Comparison of ENCODE assay signal across 21 cellular contexts in the genomic region with DNA sequence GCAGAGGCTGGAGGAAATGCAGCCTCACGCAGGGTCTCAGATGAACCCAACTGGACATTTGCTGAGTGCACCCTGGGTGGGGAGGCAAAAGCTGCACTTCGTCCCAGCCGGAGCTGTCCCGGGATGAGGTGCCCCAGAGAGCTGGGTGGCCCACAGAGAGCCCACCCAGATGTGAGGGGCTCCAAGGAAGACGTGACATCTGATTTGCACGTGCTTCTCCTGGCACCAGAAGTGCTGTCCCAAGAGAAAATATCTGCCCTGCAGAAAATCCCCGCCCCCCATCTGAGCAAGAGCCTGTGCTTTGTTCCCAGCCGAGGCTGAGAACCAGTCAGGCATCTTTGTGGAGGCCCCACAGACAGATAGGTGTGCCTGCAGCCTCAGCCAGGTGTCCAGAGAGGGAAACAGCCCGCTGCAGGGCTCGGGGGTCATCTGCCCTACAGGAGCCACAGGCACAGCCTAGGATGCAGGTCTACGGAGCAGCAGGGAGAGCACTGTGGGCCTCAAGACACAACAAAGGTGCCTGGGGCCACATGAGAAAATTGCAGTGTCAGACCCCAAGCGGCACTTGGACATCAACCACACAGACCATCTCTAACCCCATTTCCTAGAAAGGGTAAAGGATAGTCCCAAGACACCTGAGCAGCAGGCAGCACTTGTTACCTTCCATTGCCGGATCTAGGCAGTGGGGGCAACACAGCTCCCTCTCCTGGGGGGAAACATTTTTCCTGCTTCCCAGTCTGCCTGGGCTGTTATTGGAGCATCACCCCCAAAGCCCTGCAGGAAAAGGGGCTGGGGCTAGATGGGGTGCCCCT. TPM values are rescaled to one million over a fixed set of nuclear protein-coding genes. Genes with fewer than 3 reads are reported as not detected.
DNase-seq lines count a peak whose midpoint lies in the region; ATAC-seq and TF ChIP-seq lines count a peak whose summit lies in the region.
"Had no signal": no experiment of that assay in that cellular context is flagged by ENCODE, and none has a peak within 500 bp of the region (broad histone marks: within the 10 kb centered on the region; RNA-seq: fewer than 3 reads in every experiment).

No MANE protein-coding gene starts in this region.

- H3K36me3 ChIP-seq in GM23338 (ENCODE audit: insufficient read depth), result no peaks in the 10 kb centered on the region
- no peaks in the 10 kb centered on the region for H3K36me3 ChIP-seq in endodermal cell (ENCODE audit: control insufficient read depth, insufficient read depth, low read length)
- H3K36me3 ChIP-seq: gastrocnemius medialis had no signal

- H3K9me3 Mint-ChIP-seq in GM23338 (no peaks in the 10 kb centered on the region), endodermal cell (no peaks in the 10 kb centered on the region)
- H3K9me3 Mint-ChIP-seq: activated CD8-positive, alpha-beta T cell treated with anti-CD3 and anti-CD28 coated beads for 36 hours; CD4-positive, alpha-beta memory T cell; naive thymus-derived CD8-positive, alpha-beta T cell had no signal

- intact Hi-C loops in posterior vena cava (cut with DNase I), result loop anchor here (5.0 to 10.0 kb wide), 4 partner anchors 158 to 618 kb away; partner anchors contain the start of gene MYL3 (in 1 of the 2)

- DNase-seq in activated effector memory CD4-positive, alpha-beta T cell treated with anti-CD3 and anti-CD28 coated beads, Interleukin-2, amount 50 U/mL, for 16 hours, result peak; percentile 45
- no peak for DNase-seq in activated effector memory CD4-positive, alpha-beta T cell treated with Interleukin-2 at 50 U/mL for 16 hours
- DNase-seq in GM23338 (ENCODE audit: low spot score) (peak; percentile 31), endodermal cell (peak; percentile 55), posterior vena cava (ENCODE audit: low spot score) (peak; percentile 69), activated gamma-delta T cell (lab: John Stamatoyannopoulos, UW) (no peak)
- DNase-seq: ACHN; activated CD8-positive, alpha-beta T cell treated with anti-CD3 and anti-CD28 coated beads for 36 hours; CD4-positive, alpha-beta memory T cell; DMS79 treated with DMSO at 0.1 percent for 48 hours; NCI-H1436; NCI-H226; stimulated activated naive CD4-positive, alpha-beta T cell had no signal

- no peaks in the 10 kb centered on the region for H3K79me2 ChIP-seq in GM23338 (replicated peaks; ENCODE audit: insufficient read depth)

- H3K9me2 ChIP-seq in GM23338 (ENCODE audit: insufficient read depth), result no peaks in the 10 kb centered on the region

- ATAC-seq in GM23338 (peak; percentile 9), HG03097 (IDR thresholded peaks at IDR 0.05; ENCODE audit: low FRiP score, unreplicated experiment) (no peak), GM21717 (IDR thresholded peaks at IDR 0.05; ENCODE audit: unreplicated experiment) (no peak)
- ATAC-seq: activated CD8-positive, alpha-beta T cell treated with anti-CD3 and anti-CD28 coated beads for 36 hours; gastrocnemius medialis; naive thymus-derived CD8-positive, alpha-beta T cell; psoas muscle had no signal

- H3K4me3 Mint-ChIP-seq in GM23338, result no peak overlapping the region
- no peak overlapping the region for H3K4me3 Mint-ChIP-seq in endodermal cell
- H3K4me3 Mint-ChIP-seq: activated CD8-positive, alpha-beta T cell treated with anti-CD3 and anti-CD28 coated beads for 36 hours; CD4-positive, alpha-beta memory T cell; naive thymus-derived CD8-positive, alpha-beta T cell had no signal

- H3K9me3 ChIP-seq in endodermal cell (ENCODE audit: control insufficient read depth, low read length), result no peaks in the 10 kb centered on the region
- H3K9me3 ChIP-seq: gastrocnemius medialis, psoas muscle had no signal

- H3K27me3 ChIP-seq in GM23338 (ENCODE audit: insufficient read depth), result peaks cover 8% of the 10 kb centered on the region
- peaks cover 9% of the 10 kb centered on the region for H3K27me3 ChIP-seq in endodermal cell (ENCODE audit: control insufficient read depth, insufficient read depth, low read length, poor library complexity, severe bottlenecking)
- H3K27me3 ChIP-seq: gastrocnemius medialis had no signal

- H3K4me1 ChIP-seq in GM23338 (ENCODE audit: insufficient read depth) (no peaks in the 10 kb centered on the region; the same call in 1 of the 2 replicates), endodermal cell (ENCODE audit: control insufficient read depth, insufficient read depth, low read length) (no peaks in the 10 kb centered on the region)

- no peaks in the 10 kb centered on the region for H4K20me1 ChIP-seq in GM23338 (replicated peaks; ENCODE audit: insufficient read depth)

- H3K27me3 Mint-ChIP-seq in GM23338 (ENCODE audit: insufficient read depth, low read depth, poor library complexity) (peaks cover 11% of the 10 kb centered on the region), endodermal cell (ENCODE audit: insufficient read depth) (peaks cover 14% of the 10 kb centered on the region)

- H3K4me1 Mint-ChIP-seq in GM23338, result peaks cover 10% of the 10 kb centered on the region; the same call in 2 of the 3 replicates
- H3K4me1 Mint-ChIP-seq in endodermal cell, result peaks cover 2% of the 10 kb centered on the region

- H2AFZ ChIP-seq in GM23338, result no peak overlapping the region

- no peak overlapping the region for H3K27ac Mint-ChIP-seq in GM23338
- H3K27ac Mint-ChIP-seq in endodermal cell, result no peak overlapping the region
- H3K27ac Mint-ChIP-seq: activated CD8-positive, alpha-beta T cell treated with anti-CD3 and anti-CD28 coated beads for 36 hours; naive thymus-derived CD8-positive, alpha-beta T cell had no signal

- 83 to 86% methylated on average over 10 to 13 of the region's 13 CpGs for WGBS in endodermal cell (ENCODE audit: insufficient coverage in 1 of 2, insufficient read length in 1 of 2), 2 experiments

- no peak overlapping the region for H3K4me2 ChIP-seq in GM23338

- peak; percentile 39 to 57 for TF ChIP-seq CTCF in GM23338 (conservative IDR thresholded peaks at IDR 0.05; ENCODE audit: low read depth in 2 of 2)
- peak; percentile 32 for TF ChIP-seq CTCF in endodermal cell (conservative IDR thresholded peaks at IDR 0.05)

- H3K36me3 Mint-ChIP-seq in GM23338 (ENCODE audit: low read depth), result no peaks in the 10 kb centered on the region
- no peaks in the 10 kb centered on the region for H3K36me3 Mint-ChIP-seq in endodermal cell (ENCODE audit: low read depth)

- no peak overlapping the region for H3K27ac ChIP-seq in GM23338 (ENCODE audit: low read depth)
- no peak overlapping the region for H3K27ac ChIP-seq in endodermal cell (ENCODE audit: low read depth, low read length)
- H3K27ac ChIP-seq: gastrocnemius medialis, psoas muscle had no signal

- no peaks in the 10 kb centered on the region for H3F3A ChIP-seq in GM23338 (replicated peaks; ENCODE audit: low read depth)

- no peak overlapping the region for H3K9ac ChIP-seq in endodermal cell (ENCODE audit: extremely low read depth, low read length, poor library complexity, severe bottlenecking)

- H3K4me3 ChIP-seq in GM23338, result no peak overlapping the region
- no peak overlapping the region for H3K4me3 ChIP-seq in endodermal cell (ENCODE audit: low read length)
- H3K4me3 ChIP-seq: gastrocnemius medialis, psoas muscle had no signal

TF ChIP-seq in GM23338, 12 proteins besides CTCF, POLR2A, EP300 and RAD21 (continues in another document):
- TF ChIP-seq EZH2 (IDR thresholded peaks at IDR 0.05; ENCODE audit: low read depth, unreplicated experiment), result no peak
- TF ChIP-seq EZH2phosphoT487 (IDR thresholded peaks at IDR 0.05; ENCODE audit: unreplicated experiment), result no peak
- TF ChIP-seq ZNF114 (CRISPR knock-in tag; IDR thresholded peaks at IDR 0.05), result no peak
- TF ChIP-seq NANOG (IDR thresholded peaks at IDR 0.05; ENCODE audit: borderline replicate concordance), result no peak
- no peak for TF ChIP-seq REST (IDR thresholded peaks at IDR 0.05; ENCODE audit: unreplicated experiment)
- TF ChIP-seq JUNB (IDR thresholded peaks at IDR 0.05; ENCODE audit: unreplicated experiment), result no peak

RNA-seq across cellular contexts. Expression of gene TMIE, which starts 5.8 kb away (rescaled TPM):
- total RNA-seq in GM23338 (2014; rRNA removed; shearing (Covaris generic)), result 0.16 and 1.2 TPM in 2 replicates
- 0.70 and 0.84 TPM in 2 replicates for polyA plus RNA-seq in GM23338 (2016; fragmentation: Nextera tagmentation; extraction: Ambion mirVana)
- total RNA-seq in endodermal cell, result 1 to 10 TPM; 1.0 to 1.1 TPM
- polyA plus RNA-seq in endodermal cell (2013, experiment 1 of 2), result 0.21 TPM
- 0.21 TPM for polyA plus RNA-seq in endodermal cell (2013, experiment 2 of 2)
- 1 to 10 TPM; 1.4 TPM for total RNA-seq in posterior vena cava
- total RNA-seq: epithelial cell of proximal tubule had no signal

RNA-seq across cellular contexts. Expression of gene PRSS50, which starts 10.7 kb away (rescaled TPM):
- total RNA-seq in GM23338 (2014; rRNA removed; shearing (Covaris generic)), result 1.4 and 1.5 TPM in 2 replicates
- 0.50 and 0.60 TPM in 2 replicates for polyA plus RNA-seq in GM23338 (2016; fragmentation: Nextera tagmentation; extraction: Ambion mirVana)
- 1 to 10 TPM; 1.2 to 4.4 TPM for total RNA-seq in endodermal cell
- polyA plus RNA-seq in endodermal cell (2013, experiment 1 of 2), result 0.43 TPM
- 0.62 TPM for polyA plus RNA-seq in endodermal cell (2013, experiment 2 of 2)
- total RNA-seq in posterior vena cava, result not detected
- total RNA-seq: activated CD8-positive, alpha-beta T cell treated with anti-CD3 and anti-CD28 coated beads for 36 hours; CD4-positive, alpha-beta memory T cell; dermis blood vessel endothelial cell; epithelial cell of proximal tubule; gastrocnemius medialis; lung microvascular endothelial cell; naive thymus-derived CD8-positive, alpha-beta T cell had no signal
- polyA plus RNA-seq: CD4-positive, alpha-beta memory T cell had no signal

RNA-seq across cellular contexts. Expression of gene ALS2CL, which starts 13.5 kb away (rescaled TPM):
- total RNA-seq in GM23338 (2014; rRNA removed; shearing (Covaris generic)), result 8.7 and 11.8 TPM in 2 replicates
- 2.6 and 3.4 TPM in 2 replicates for polyA plus RNA-seq in GM23338 (2016; fragmentation: Nextera tagmentation; extraction: Ambion mirVana)
- total RNA-seq in endodermal cell, result 10 to 100 TPM in 1 of 2 donors, 1 to 10 TPM in 1; 8.9 to 20.8 TPM
- polyA plus RNA-seq in endodermal cell (2013, experiment 1 of 2), result 2.4 TPM
- polyA plus RNA-seq in endodermal cell (2013, experiment 2 of 2), result 1.6 TPM
- 10 to 100 TPM; 12.1 to 12.5 TPM for total RNA-seq in posterior vena cava

Comparison
In these comparisons a context has a peak if more than half of its experiments do, and no peak if none do; other contexts are left out.
1. DNase-seq: peak in activated effector memory CD4-positive, alpha-beta T cell treated with anti-CD3 and anti-CD28 coated beads, Interleukin-2, amount 50 U/mL, for 16 hours (single experiment), GM23338 (single experiment), endodermal cell (single experiment) and posterior vena cava (single experiment); none in activated effector memory CD4-positive, alpha-beta T cell treated with Interleukin-2 at 50 U/mL for 16 hours (single experiment) and activated gamma-delta T cell (single experiment).